In genomic region chr20:54938707-54939106, GRCh38 we compare ENCODE assay signal across 27 cellular contexts.
"Had no signal": no experiment of that assay in that cellular context is flagged by ENCODE, and none has a peak within 500 bp of the region (broad histone marks: within the 10 kb centered on the region; RNA-seq: fewer than 3 reads in every experiment).

No MANE protein-coding gene starts in this region.

- ATAC-seq: activated CD8-positive, alpha-beta T cell treated with anti-CD3 and anti-CD28 coated beads for 36 hours; body of pancreas; PC-3 had no signal

- H3K9me3 ChIP-seq: adrenal gland, body of pancreas, breast epithelium, Peyer's patch had no signal

- FAIRE-seq: astrocyte had no signal

- H3K27me3 ChIP-seq: adrenal gland, body of pancreas, breast epithelium, Peyer's patch had no signal

- H3K36me3 ChIP-seq: adrenal gland, breast epithelium, Peyer's patch had no signal

- H3K27ac ChIP-seq: adrenal gland, body of pancreas, breast epithelium, Peyer's patch had no signal

- H3K4me3 ChIP-seq: adrenal gland, body of pancreas, breast epithelium, Peyer's patch had no signal

- DNase-seq: activated CD4-positive, alpha-beta T cell treated with anti-CD3 and anti-CD28 coated beads, Interleukin-2, amount 10 ng/mL, durations not matched to agents 24 days and 14 days; activated CD4-positive, alpha-beta T cell treated with anti-CD3 and anti-CD28 coated beads, Interleukin-2, amount 50 U/mL, for 4 hours; activated CD8-positive, alpha-beta T cell treated with anti-CD3 and anti-CD28 coated beads for 36 hours; activated gamma-delta T cell; activated naive CD4-positive, alpha-beta T cell treated with Interleukin-2 at 50 U/mL for 16 hours; activated naive CD8-positive, alpha-beta T cell treated with anti-CD3 and anti-CD28 coated beads, Interleukin-2, amount 10 ng/mL, durations not matched to agents 7 days and 5 days; activated T-cell treated with anti-CD3 and anti-CD28 coated beads, Interleukin-2, amount 50 U/mL, for 24 hours; adrenal gland; body of pancreas; NCI-H1105 treated with DMSO at 0.1 percent for 48 hours; NCI-H1436; NCI-H1694; NCI-H1930; NCI-H2081 treated with DMSO at 0.1 percent for 48 hours; NCI-H226; NCI-H446 treated with DMSO at 0.1 percent for 48 hours; NCI-H524; PC-3; Peyer's patch; RPMI8226; SHP77 treated with DMSO at 0.1 percent for 48 hours; SW 1271; T-helper 1 cell; T-helper 2 cell; T-helper 9 cell had no signal

- H3K4me1 ChIP-seq: adrenal gland, body of pancreas, breast epithelium, Peyer's patch had no signal
